Comparison of ENCODE assay signal across 8 cellular contexts in genomic region chr17:14901376-14901775, GRCh38.
"Had no signal": no experiment of that assay in that cellular context is flagged by ENCODE, and none has a peak within 500 bp of the region (broad histone marks: within the 10 kb centered on the region; RNA-seq: fewer than 3 reads in every experiment).

No MANE protein-coding gene starts in this region.

- H3K4me3 ChIP-seq: GM12878 had no signal

- ATAC-seq: GM12878 had no signal

- FAIRE-seq: G401.6, GM12878, GM12891, GM12892, GM18507, GM19239 had no signal

- DNase-seq: GDM1, GF-D8 had no signal
